ENCODE assay signal across 19 cellular contexts in the genomic region with DNA sequence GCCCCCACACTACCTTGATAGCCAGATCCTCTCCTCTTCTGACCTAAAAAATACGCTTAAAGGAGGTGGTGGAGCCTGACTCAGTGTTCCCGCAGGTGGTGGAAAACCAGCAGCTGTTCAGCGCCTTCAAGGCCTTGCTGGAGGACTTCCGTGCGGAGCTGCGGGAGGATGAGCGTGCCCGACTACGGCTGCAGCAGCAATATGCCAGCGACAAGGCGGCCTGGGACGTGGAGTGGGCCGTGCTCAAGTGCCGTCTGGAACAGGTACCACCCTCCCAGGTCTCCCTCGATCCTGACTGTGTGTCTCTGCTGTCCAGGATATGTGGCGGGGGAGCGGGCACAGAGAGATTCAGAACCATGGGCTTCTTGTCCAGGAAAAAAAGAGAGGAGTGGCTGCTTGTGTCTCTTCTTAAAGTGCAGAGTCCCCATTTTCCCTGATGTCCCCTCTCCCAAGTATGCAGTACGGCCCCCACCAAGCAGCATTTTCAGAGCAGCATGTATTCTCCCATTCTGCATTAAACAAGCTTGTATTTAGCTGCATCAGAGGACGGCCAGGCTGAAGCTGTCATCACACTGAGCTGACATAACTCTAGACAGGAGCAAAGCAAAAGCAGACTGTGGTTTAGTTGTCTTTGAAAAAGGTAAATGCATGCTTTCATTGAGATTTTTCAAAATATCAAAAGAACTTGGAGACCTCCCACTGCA.
"Had no signal": no experiment of that assay in that cellular context is flagged by ENCODE, and none has a peak within 500 bp of the region (broad histone marks: within the 10 kb centered on the region; RNA-seq: fewer than 3 reads in every experiment).

No MANE protein-coding gene starts in this region.

- H3K9ac ChIP-seq: parathyroid adenoma had no signal

- H3K4me3 ChIP-seq: dorsolateral prefrontal cortex, esophagus muscularis mucosa, stomach, uterus had no signal

- H3K27ac Mint-ChIP-seq: memory B cell had no signal

- DNase-seq: activated CD4-positive, alpha-beta T cell treated with anti-CD3 and anti-CD28 coated beads, Interleukin-2, amount 50 U/mL, for 4 hours; activated naive CD4-positive, alpha-beta T cell treated with Interleukin-2 at 50 U/mL for 16 hours; activated T-cell treated with anti-CD3 and anti-CD28 coated beads, Interleukin-2, amount 50 U/mL, for 48 hours; anterior cingulate cortex; hippocampal formation; right cardiac atrium; stimulated activated CD4-positive, alpha-beta T cell treated with anti-CD3 and anti-CD28 coated beads, Interleukin-12 subunit alpha, Interleukin-12 subunit beta, amount 100 ng/mL, for 4 hours; stimulated activated CD4-positive, alpha-beta T cell treated with anti-CD3 and anti-CD28 coated beads, Interleukin-4, amount 100 ng/mL, for 4 hours; stomach; T-helper 1 cell; trophoblast cell; uterus had no signal

- H3K9me3 Mint-ChIP-seq: central memory CD8-positive, alpha-beta T cell; memory B cell; WTC11 had no signal

- H2AFZ ChIP-seq: parathyroid adenoma had no signal

- H3K4me3 Mint-ChIP-seq: brain; central memory CD8-positive, alpha-beta T cell; memory B cell; WTC11 had no signal

- H3K27ac ChIP-seq: esophagus muscularis mucosa, parathyroid adenoma, uterus had no signal

- H3K79me2 ChIP-seq: parathyroid adenoma had no signal

- ATAC-seq: WTC11 had no signal

- H3K9me3 ChIP-seq: esophagus muscularis mucosa, stomach, uterus had no signal

- H3K27me3 Mint-ChIP-seq: brain; central memory CD8-positive, alpha-beta T cell; memory B cell had no signal

- H3K4me1 ChIP-seq: parathyroid adenoma, uterus had no signal

- H3K36me3 ChIP-seq: uterus had no signal

- H3K27me3 ChIP-seq: dorsolateral prefrontal cortex, esophagus muscularis mucosa, stomach, uterus had no signal
